8 cellular contexts compared by ENCODE assay signal in the genomic region with DNA sequence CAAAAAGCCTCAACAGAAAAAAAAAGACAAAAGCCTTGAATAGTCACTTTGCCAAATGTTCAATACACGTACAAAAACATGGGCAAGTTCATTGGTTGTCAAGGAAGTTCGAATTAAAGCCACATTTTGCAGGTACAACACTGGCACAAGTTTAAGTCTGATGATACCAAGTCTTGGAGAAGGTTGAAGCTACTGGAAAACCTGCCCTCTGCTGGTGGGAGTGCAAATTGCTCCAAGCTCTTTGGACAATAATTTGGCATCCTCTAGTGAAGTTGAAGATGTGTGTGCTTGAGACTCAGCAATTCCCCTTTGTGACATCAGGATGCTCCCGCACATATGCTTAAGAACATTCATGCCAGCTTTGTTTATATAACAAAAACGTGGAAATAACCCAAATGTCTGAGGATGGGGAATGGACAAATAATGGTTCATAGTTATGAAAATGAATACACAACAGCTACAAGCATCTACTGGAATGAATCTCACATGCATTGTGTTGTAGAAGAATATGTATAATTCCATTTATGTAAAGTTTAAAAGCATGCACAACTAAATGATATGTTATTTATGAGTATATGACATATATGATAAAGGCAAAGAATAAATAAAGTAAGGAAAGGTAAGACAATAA.
DNase-seq lines count a peak whose midpoint lies in the region; ATAC-seq and TF ChIP-seq lines count a peak whose summit lies in the region.

No MANE protein-coding gene starts in this region.

- no peaks in the 10 kb centered on the region for H3K9me3 ChIP-seq in BE2C
- no peaks in the 10 kb centered on the region for H3K9me3 ChIP-seq in tibial nerve

- peak; percentile 62 for DNase-seq in BE2C
- peak; percentile 15 for DNase-seq in NCI-H2171 (lab: John Stamatoyannopoulos, UW)
- DNase-seq in activated CD4-positive, alpha-beta T cell treated with anti-CD3 and anti-CD28 coated beads, Interleukin-2, amount 50 U/mL, for 24 hours (ENCODE audit: low read depth in 1 of 2, low spot score in 1 of 2), result peak; percentile 18 to 50
- DNase-seq in endothelial cell (ENCODE audit: low spot score), result peak; percentile 73
- DNase-seq in nephron progenitor cell, result peak; percentile 76
- DNase-seq in tibial nerve (ENCODE audit: low spot score in 2 of 2), result peak; percentile 28 to 59

- H3K27me3 Mint-ChIP-seq in endothelial cell (ENCODE audit: unreplicated experiment) (no peaks in the 10 kb centered on the region), nephron progenitor cell (ENCODE audit: low read depth, poor library complexity) (peaks cover 77% of the 10 kb centered on the region)

- H3K4me3 ChIP-seq in BE2C (ENCODE audit: low read depth, low read length) (no peak overlapping the region), tibial nerve (no peak overlapping the region)

- H3K27ac ChIP-seq in tibial nerve, result no peak overlapping the region

- H3K4me3 Mint-ChIP-seq in endothelial cell (ENCODE audit: unreplicated experiment) (no peak overlapping the region), nephron progenitor cell (no peak overlapping the region)

- no peaks in the 10 kb centered on the region for H3K4me1 Mint-ChIP-seq in endothelial cell (ENCODE audit: unreplicated experiment)
- H3K4me1 Mint-ChIP-seq in nephron progenitor cell, result peaks cover 4% of the 10 kb centered on the region

- peak; percentile 92 for TF ChIP-seq CTCF in BE2C (IDR thresholded peaks at IDR 0.05; ENCODE audit: low read depth, low read length)
- TF ChIP-seq CTCF in endothelial cell (IDR thresholded peaks at IDR 0.05; ENCODE audit: unreplicated experiment), result peak; percentile 95
- TF ChIP-seq CTCF in nephron progenitor cell (IDR thresholded peaks at IDR 0.05), result peak; percentile 90
- TF ChIP-seq CTCF in tibial nerve (IDR thresholded peaks at IDR 0.05), result peak; percentile 30 to 60 (median 54)

- 10 to 11% methylated on average over 4 of the region's 4 CpGs for WGBS in tibial nerve, 2 donors

- H3K4me1 ChIP-seq in BE2C (no peaks in the 10 kb centered on the region), tibial nerve (no peaks in the 10 kb centered on the region)

- H3K27ac Mint-ChIP-seq in endothelial cell (ENCODE audit: unreplicated experiment), result no peak overlapping the region
- no peak overlapping the region for H3K27ac Mint-ChIP-seq in nephron progenitor cell

- H3K36me3 ChIP-seq in BE2C (no peaks in the 10 kb centered on the region), tibial nerve (no peaks in the 10 kb centered on the region)

- H3K36me3 Mint-ChIP-seq in endothelial cell (ENCODE audit: low read depth, unreplicated experiment), result no peaks in the 10 kb centered on the region
- no peaks in the 10 kb centered on the region for H3K36me3 Mint-ChIP-seq in nephron progenitor cell (ENCODE audit: low read depth)

- no peaks in the 10 kb centered on the region for H3K27me3 ChIP-seq in BE2C
- no peaks in the 10 kb centered on the region for H3K27me3 ChIP-seq in tibial nerve

- ATAC-seq in GM18867 (IDR thresholded peaks at IDR 0.05; ENCODE audit: unreplicated experiment) (peak; percentile 70), HG03280 (IDR thresholded peaks at IDR 0.05; ENCODE audit: unreplicated experiment) (no peak)

- no peaks in the 10 kb centered on the region for H3K9me3 Mint-ChIP-seq in endothelial cell (ENCODE audit: unreplicated experiment)
- H3K9me3 Mint-ChIP-seq in nephron progenitor cell, result peaks cover 12% of the 10 kb centered on the region

- no peak for TF ChIP-seq EP300 in tibial nerve (IDR thresholded peaks at IDR 0.05)

- no peak for TF ChIP-seq POLR2A in tibial nerve (IDR thresholded peaks at IDR 0.05)

Comparison
In these comparisons a context has a peak if more than half of its experiments do, and no peak if none do; other contexts are left out.
1. DNase-seq: peak in every context shown above with its lines; median percentile 76 in nephron progenitor cell; 73 in endothelial cell; 62 in BE2C; 44 in tibial nerve; 34 in activated CD4-positive, alpha-beta T cell treated with anti-CD3 and anti-CD28 coated beads, Interleukin-2, amount 50 U/mL, for 24 hours; 15 in NCI-H2171.